10 cellular contexts compared by ENCODE assay signal in the genomic region with DNA sequence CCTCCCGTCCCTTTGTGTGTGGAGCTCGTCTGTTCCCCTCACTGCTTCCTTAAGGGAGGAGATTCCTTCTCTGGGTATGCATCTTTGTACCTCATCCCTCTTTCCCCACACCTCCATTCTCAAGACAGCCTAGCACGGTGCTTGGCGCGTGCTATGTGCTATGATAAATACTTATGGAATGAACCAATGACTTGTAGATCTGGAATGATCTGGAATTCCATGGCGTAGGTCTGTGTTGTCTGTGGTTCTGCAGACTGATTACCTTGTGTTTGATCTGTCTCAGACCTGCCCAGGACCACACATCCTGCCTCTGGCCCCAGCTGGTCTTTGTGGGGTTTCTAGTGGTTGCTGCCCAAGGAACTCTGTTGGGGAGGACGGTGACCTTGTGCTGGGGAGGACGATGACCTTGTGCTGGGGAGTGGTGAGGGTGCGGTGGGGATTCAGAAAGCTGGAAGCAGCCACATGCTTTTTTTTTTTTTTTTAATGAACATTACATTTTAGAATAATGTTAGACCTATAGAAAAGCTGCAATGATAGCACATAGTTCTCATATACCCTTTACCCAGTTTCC. TPM values are rescaled to one million over a fixed set of nuclear protein-coding genes. Genes with fewer than 3 reads are reported as not detected.
DNase-seq lines count a peak whose midpoint lies in the region; ATAC-seq and TF ChIP-seq lines count a peak whose summit lies in the region.
"Had no signal": no experiment of that assay in that cellular context is flagged by ENCODE, and none has a peak within 500 bp of the region (broad histone marks: within the 10 kb centered on the region; RNA-seq: fewer than 3 reads in every experiment).

No MANE protein-coding gene starts in this region.

- no peaks in the 10 kb centered on the region; the same call in 1 of the 2 replicates for H3K4me1 ChIP-seq in HEK293 (ENCODE audit: control insufficient read depth, insufficient read depth, low read length)

- CTCF ChIA-PET in HEK293 (lab: Yijun Ruan, JAX) = interaction anchor here (0.5 to 9.5 kb wide), 10 partner anchors 10 to 187 kb away, joined by 3 to 132 read pairs (median 6); a partner anchor contains a TSS

- H3K36me3 Mint-ChIP-seq in activated naive CD8-positive, alpha-beta T cell treated with anti-CD3 and anti-CD28 coated beads, Interleukin-2, amount 10 ng/mL, durations not matched to agents 7 days and 5 days = no peaks in the 10 kb centered on the region

- H3K4me3 Mint-ChIP-seq in activated naive CD8-positive, alpha-beta T cell treated with anti-CD3 and anti-CD28 coated beads, Interleukin-2, amount 10 ng/mL, durations not matched to agents 7 days and 5 days = no peak overlapping the region

- no peaks in the 10 kb centered on the region for H3K9me3 Mint-ChIP-seq in activated naive CD8-positive, alpha-beta T cell treated with anti-CD3 and anti-CD28 coated beads, Interleukin-2, amount 10 ng/mL, durations not matched to agents 7 days and 5 days

- H3K4me1 Mint-ChIP-seq in activated naive CD8-positive, alpha-beta T cell treated with anti-CD3 and anti-CD28 coated beads, Interleukin-2, amount 10 ng/mL, durations not matched to agents 7 days and 5 days = peaks cover 16% of the 10 kb centered on the region

- DNase-seq in AG09309 (ENCODE audit: low read depth) (peak; percentile 67), kidney epithelial cell (ENCODE audit: low read depth) (peak; percentile 96), NCI-H510A (lab: John Stamatoyannopoulos, UW) (no peak), NCI-H2196 treated with DMSO at 0.1 percent for 48 hours (lab: John Stamatoyannopoulos, UW; ENCODE audit: unreplicated experiment) (no peak), anterior cingulate cortex (lab: John Stamatoyannopoulos, UW) (no peak)
- no peak for DNase-seq in activated naive CD8-positive, alpha-beta T cell treated with anti-CD3 and anti-CD28 coated beads, Interleukin-2, amount 10 ng/mL, durations not matched to agents 7 days and 5 days
- DNase-seq: activated naive CD4-positive, alpha-beta T cell treated with Interleukin-2 at 50 U/mL for 16 hours; NCI-H2029 treated with DMSO at 0.1 percent for 48 hours had no signal

- H3K27ac Mint-ChIP-seq in activated naive CD8-positive, alpha-beta T cell treated with anti-CD3 and anti-CD28 coated beads, Interleukin-2, amount 10 ng/mL, durations not matched to agents 7 days and 5 days = peak overlapping the region; percentile 1

- peaks cover 12% of the 10 kb centered on the region for H3K27me3 Mint-ChIP-seq in activated naive CD8-positive, alpha-beta T cell treated with anti-CD3 and anti-CD28 coated beads, Interleukin-2, amount 10 ng/mL, durations not matched to agents 7 days and 5 days

- H3K4me3 ChIP-seq in AG09309 (ENCODE audit: control insufficient read depth, low read depth, low read length) = no peak overlapping the region
- H3K4me3 ChIP-seq in HEK293 (ENCODE audit: low read depth, low read length) = no peak overlapping the region
- H3K4me3 ChIP-seq in kidney epithelial cell (ENCODE audit: low read depth, low read length) = no peak overlapping the region

- no peaks in the 10 kb centered on the region for H3K27me3 ChIP-seq in kidney epithelial cell (ENCODE audit: control insufficient read depth, insufficient read depth, low read length)

- H3K36me3 ChIP-seq in HEK293 (ENCODE audit: control insufficient read depth in 2 of 2, insufficient read depth in 1 of 2, low read length in 2 of 2) = no peaks in the 10 kb centered on the region
- no peaks in the 10 kb centered on the region for H3K36me3 ChIP-seq in kidney epithelial cell (ENCODE audit: control insufficient read depth, insufficient read depth, low read length)

- ATAC-seq in activated naive CD8-positive, alpha-beta T cell treated with anti-CD3 and anti-CD28 coated beads, Interleukin-2, amount 10 ng/mL, durations not matched to agents 7 days and 5 days (ENCODE audit: low read depth) = no peak
- ATAC-seq in GM21723 (IDR thresholded peaks at IDR 0.05; ENCODE audit: unreplicated experiment) = no peak

- H3K27ac ChIP-seq in HEK293 (ENCODE audit: extremely low read depth, low read depth, low read length) = no peak overlapping the region

- TF ChIP-seq CTCF in AG09309 (IDR thresholded peaks at IDR 0.05; ENCODE audit: control insufficient read depth, insufficient read depth, low read depth, low read length, missing control alignments) = no peak
- TF ChIP-seq CTCF in HEK293 (tag by site-specific recombination; IDR thresholded peaks at IDR 0.05) = no peak
- TF ChIP-seq CTCF in kidney epithelial cell (IDR thresholded peaks at IDR 0.05; ENCODE audit: insufficient read depth, low read length, poor library complexity, severe bottlenecking) = no peak

- POLR2A ChIA-PET in HEK293 (lab: Yijun Ruan, JAX) = interaction anchor here (1.5 kb wide), 1 partner anchor 187 kb away, joined by 4 read pairs; no protein-coding TSS in a partner anchor
- POLR2A ChIA-PET in activated naive CD8-positive, alpha-beta T cell treated with anti-CD3 and anti-CD28 coated beads, Interleukin-2, amount 10 ng/mL, durations not matched to agents 7 days and 5 days (lab: Charles Lee) = interaction anchor here (0.7 to 0.9 kb wide), 2 partner anchors 94 to 1469 kb away, joined by 3 to 4 read pairs; no protein-coding TSS in a partner anchor

- H3K9me3 ChIP-seq in HEK293 (ENCODE audit: control insufficient read depth, insufficient read depth, low read depth, low read length) = no peaks in the 10 kb centered on the region

TF ChIP-seq in HEK293, 187 proteins besides CTCF, POLR2A, EP300 and RAD21:
- TF ChIP-seq, protein P1, sequence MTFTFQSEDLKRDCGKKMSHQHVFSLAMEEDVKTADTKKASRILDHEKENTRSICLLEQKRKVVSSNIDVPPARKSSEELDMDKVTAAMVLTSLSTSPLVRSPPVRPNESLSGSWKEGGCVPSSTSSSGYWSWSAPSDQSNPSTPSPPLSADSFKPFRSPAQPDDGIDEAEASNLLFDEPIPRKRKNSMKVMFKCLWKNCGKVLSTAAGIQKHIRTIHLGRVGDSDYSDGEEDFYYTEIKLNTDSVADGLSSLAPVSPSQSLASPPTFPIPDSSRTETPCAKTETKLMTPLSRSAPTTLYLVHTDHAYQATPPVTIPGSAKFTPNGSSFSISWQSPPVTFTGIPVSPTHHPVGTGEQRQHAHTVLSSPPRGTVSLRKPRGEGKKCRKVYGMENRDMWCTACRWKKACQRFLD (tag by site-specific recombination; IDR thresholded peaks at IDR 0.05) = no peak
- TF ChIP-seq ZNF366 (tag by site-specific recombination; conservative IDR thresholded peaks at IDR 0.05) = 0 out of 2 replicates have a peak, but pooled peaks have one; percentile 24
TF ChIP-seq in HEK293: peak in this region for 1.

RNA-seq across cellular contexts. Expression of a gene that starts 33.5 kb away (rescaled TPM):
- total RNA-seq in activated naive CD8-positive, alpha-beta T cell treated with anti-CD3 and anti-CD28 coated beads, Interleukin-2, amount 10 ng/mL, durations not matched to agents 7 days and 5 days = 1 to 10 TPM; 1.6 TPM
- total RNA-seq in kidney epithelial cell = 42.1 and 52.6 TPM in 2 replicates

Comparison
In these comparisons a context has a peak if more than half of its experiments do, and no peak if none do; other contexts are left out.
1. DNase-seq: peak in AG09309 (single experiment) and kidney epithelial cell (single experiment); none in activated naive CD8-positive, alpha-beta T cell treated with anti-CD3 and anti-CD28 coated beads, Interleukin-2, amount 10 ng/mL, durations not matched to agents 7 days and 5 days (single experiment), NCI-H510A (single experiment), NCI-H2196 treated with DMSO at 0.1 percent for 48 hours (single experiment) and anterior cingulate cortex (0 of 58).
2. RNA of a gene that starts 33.5 kb away (total RNA-seq): 42.1 to 52.6 TPM in kidney epithelial cell; 1.6 TPM in activated naive CD8-positive, alpha-beta T cell treated with anti-CD3 and anti-CD28 coated beads, Interleukin-2, amount 10 ng/mL, durations not matched to agents 7 days and 5 days; every median in the first group is over 10 times any median in the second.